ENCODE assay signal across 16 cellular contexts in genomic region chr14:75793806-75794205, GRCh38.
DNase-seq lines count a peak whose midpoint lies in the region; TF ChIP-seq lines count a peak whose summit lies in the region.
"Had no signal": no experiment of that assay in that cellular context is flagged by ENCODE, and none has a peak within 500 bp of the region (broad histone marks: within the 10 kb centered on the region; RNA-seq: fewer than 3 reads in every experiment).

No MANE protein-coding gene starts in this region.

- no peak overlapping the region for H3K4me3 ChIP-seq in AG04450 (ENCODE audit: low read depth, low read length)
- H3K4me3 ChIP-seq: coronary artery had no signal

- H3K9me3 ChIP-seq in AG04450 (ENCODE audit: control insufficient read depth, insufficient read depth, low read length), result no peaks in the 10 kb centered on the region

- H3K36me3 Mint-ChIP-seq in HFFc6 (ENCODE audit: low read depth), result peaks cover 24% of the 10 kb centered on the region
- peaks cover 37% of the 10 kb centered on the region for H3K36me3 Mint-ChIP-seq in chondrocyte (ENCODE audit: low read depth)

- no peak for DNase-seq in AG04450 (ENCODE audit: low read depth, low spot score)
- no peak for DNase-seq in HFFc6
- no peak for DNase-seq in chondrocyte (ENCODE audit: low spot score)
- peak; percentile 4 to 48 for DNase-seq in lung microvascular endothelial cell (ENCODE audit: low read depth in 2 of 2)
- DNase-seq in foreskin melanocyte, result no peak
- DNase-seq in NOMO-1 treated with dmso at 0.1 percent for 144 hours (lab: John Stamatoyannopoulos, UW; ENCODE audit: unreplicated experiment), result no peak
- DNase-seq in SKM-1 treated with dmso at 0.1 percent for 144 hours (lab: John Stamatoyannopoulos, UW; ENCODE audit: unreplicated experiment), result no peak
- no peak for DNase-seq in activated CD8-positive, alpha-beta memory T cell treated with anti-CD3 and anti-CD28 coated beads, Interleukin-2, amount 50 U/mL, for 48 hours
- DNase-seq: activated CD4-positive, alpha-beta T cell treated with anti-CD3 and anti-CD28 coated beads for 36 hours; activated gamma-delta T cell treated with Interleukin-2 at 50 U/mL for 16 hours; GOT3; NK-92 treated with Interleukin-12 subunit alpha and Interleukin-12 subunit beta, amount 100 ng/mL, for 24 hours; stimulated activated CD4-positive, alpha-beta T cell treated with anti-CD3 and anti-CD28 coated beads, Interleukin-1b, Interleukin-23, amount 100 ng/mL, for 48 hours; stimulated activated naive CD4-positive, alpha-beta T cell had no signal

- no peaks in the 10 kb centered on the region for H3K9me3 Mint-ChIP-seq in HFFc6
- H3K9me3 Mint-ChIP-seq in chondrocyte (ENCODE audit: low read depth), result peaks cover 35% of the 10 kb centered on the region

- CTCF ChIA-PET in AG04450 (lab: Charles Lee), result interaction anchor here (0.6 to 5.7 kb wide), 26 partner anchors 8 to 1759 kb away, joined by 3 to 105 read pairs (median 5); partner anchors contain the start of genes IFT43 and TGFB3

- no peaks in the 10 kb centered on the region for H3K27me3 ChIP-seq in AG04450 (ENCODE audit: control insufficient read depth, insufficient read depth, low read length)

- TF ChIP-seq CTCF in AG04450 (IDR thresholded peaks at IDR 0.05; ENCODE audit: low read depth, low read length) (peak; percentile 30), HFFc6 (IDR thresholded peaks at IDR 0.05) (0 out of 2 replicates have a peak, but pooled peaks have one; percentile 30), chondrocyte (IDR thresholded peaks at IDR 0.05) (peak; percentile 47)

- H3K4me3 Mint-ChIP-seq in HFFc6 (no peak overlapping the region), chondrocyte (ENCODE audit: unreplicated experiment) (no peak overlapping the region)
- H3K4me3 Mint-ChIP-seq: activated CD4-positive, alpha-beta T cell treated with anti-CD3 and anti-CD28 coated beads for 36 hours; CD14-positive monocyte had no signal

- POLR2A ChIA-PET in AG04450 (lab: Yijun Ruan, JAX), result interaction anchor here (1.4 to 2.1 kb wide), 2 partner anchors 82 to 188 kb away, joined by 3 to 16 read pairs; partner anchors contain the start of gene TGFB3

- H3K4me1 Mint-ChIP-seq in HFFc6 (ENCODE audit: low read depth) (peaks cover 13% of the 10 kb centered on the region; the same call in 1 of the 2 replicates), chondrocyte (ENCODE audit: low read depth) (peaks cover 14% of the 10 kb centered on the region)
- H3K4me1 Mint-ChIP-seq: activated CD4-positive, alpha-beta T cell treated with anti-CD3 and anti-CD28 coated beads for 36 hours; CD14-positive monocyte had no signal

- H3K27me3 Mint-ChIP-seq in HFFc6 (ENCODE audit: insufficient read depth), result no peaks in the 10 kb centered on the region
- H3K27me3 Mint-ChIP-seq in chondrocyte (ENCODE audit: low read depth), result no peaks in the 10 kb centered on the region
- H3K27me3 Mint-ChIP-seq: activated CD4-positive, alpha-beta T cell treated with anti-CD3 and anti-CD28 coated beads for 36 hours had no signal

- no peak overlapping the region for H3K27ac ChIP-seq in AG04450 (ENCODE audit: low read depth, low read length)
- H3K27ac ChIP-seq: coronary artery had no signal

- H3K27ac Mint-ChIP-seq in HFFc6, result no peak overlapping the region
- peak overlapping the region; percentile 14 for H3K27ac Mint-ChIP-seq in chondrocyte (ENCODE audit: unreplicated experiment)
- H3K27ac Mint-ChIP-seq: activated CD4-positive, alpha-beta T cell treated with anti-CD3 and anti-CD28 coated beads for 36 hours; CD14-positive monocyte had no signal

Comparison
In these comparisons a context has a peak if more than half of its experiments do, and no peak if none do; other contexts are left out.
1. DNase-seq: peak in lung microvascular endothelial cell (2 of 2); none in AG04450 (single experiment), HFFc6 (single experiment), chondrocyte (single experiment), foreskin melanocyte (single experiment), NOMO-1 treated with dmso at 0.1 percent for 144 hours (single experiment), SKM-1 treated with dmso at 0.1 percent for 144 hours (single experiment) and activated CD8-positive, alpha-beta memory T cell treated with anti-CD3 and anti-CD28 coated beads, Interleukin-2, amount 50 U/mL, for 48 hours (single experiment).
2. Peak in every context shown above with its lines, with median percentiles within 50 percentile points of each other: CTCF ChIP-seq.